ENCODE assay signal across 32 cellular contexts in the genomic region with DNA sequence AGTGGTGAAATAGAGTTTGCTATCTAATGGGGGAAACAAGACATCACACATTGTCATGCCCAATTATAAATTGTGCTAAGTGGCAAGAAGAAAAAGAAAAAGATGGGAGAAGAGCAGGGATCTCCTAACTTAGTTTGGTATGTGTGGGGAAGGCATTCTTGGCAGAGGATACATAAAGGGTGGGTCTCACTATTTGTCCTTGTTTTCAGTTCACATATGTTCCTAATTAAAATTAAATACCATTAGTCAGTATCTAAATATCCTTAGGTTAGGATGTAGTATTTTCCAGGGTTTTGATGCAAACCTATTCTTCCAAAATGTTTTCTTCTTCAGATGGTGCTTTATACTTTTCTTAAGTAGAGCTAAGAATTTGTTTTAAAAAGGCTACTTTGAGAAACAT.
DNase-seq lines count a peak whose midpoint lies in the region; ATAC-seq, FAIRE-seq and TF ChIP-seq lines count a peak whose summit lies in the region.
"Had no signal": no experiment of that assay in that cellular context is flagged by ENCODE, and none has a peak within 500 bp of the region (broad histone marks: within the 10 kb centered on the region; RNA-seq: fewer than 3 reads in every experiment).

No MANE protein-coding gene starts in this region.

- no peak overlapping the region for H3K4me3 ChIP-seq in fibroblast of the aortic adventitia (ENCODE audit: low read depth, low read length)
- H3K4me3 ChIP-seq: dorsolateral prefrontal cortex, esophagus muscularis mucosa, K562, left lung, PC-9, smooth muscle cell, suprapubic skin, upper lobe of left lung had no signal

- DNase-seq in AG08395 (ENCODE audit: low spot score) (peak; percentile 54), GM04503 (ENCODE audit: low read depth) (peak; percentile 7), fibroblast of the aortic adventitia (ENCODE audit: low read depth) (peak; percentile 40), DMS79 (lab: John Stamatoyannopoulos, UW) (no peak), urothelium cell line (ENCODE audit: low spot score) (no peak), NOMO-1 treated with DMSO at 0.1 percent for 48 hours (lab: John Stamatoyannopoulos, UW; ENCODE audit: unreplicated experiment) (no peak), NCI-H2107 (lab: John Stamatoyannopoulos, UW) (no peak)
- DNase-seq: 8988T; activated CD8-positive, alpha-beta memory T cell treated with anti-CD3 and anti-CD28 coated beads, Interleukin-2, amount 50 U/mL, for 48 hours; activated CD8-positive, alpha-beta T cell treated with anti-CD3 and anti-CD28 coated beads for 36 hours; activated naive CD4-positive, alpha-beta T cell treated with anti-CD3 and anti-CD28 coated beads for 36 hours; BE2C; brain microvascular endothelial cell; CD8-positive, alpha-beta memory T cell; dorsolateral prefrontal cortex; left lung; mesenchymal stem cell; NCI-H1092 treated with DMSO at 0.1 percent for 48 hours; NCI-H187; NCI-H2171; NCI-H510A treated with DMSO at 0.1 percent for 48 hours; PC-9; Right ventricle myocardium superior; stimulated activated naive CD4-positive, alpha-beta T cell treated with Interleukin-2 at 50 U/mL for 16 hours; upper lobe of left lung had no signal

- peak; percentile 42; the same call in 2 of the 3 replicates for ATAC-seq in SK-N-SH treated with all-trans-retinoic acid at 6 μM for 48 hours
- ATAC-seq: activated CD8-positive, alpha-beta T cell treated with anti-CD3 and anti-CD28 coated beads for 36 hours; K562; left lung had no signal

- FAIRE-seq in urothelium cell line (lab: Jason Lieb, UNC) = no peak
- FAIRE-seq: endometrium, islet of Langerhans, K562 had no signal

- no peak for TF ChIP-seq CTCF in fibroblast of the aortic adventitia (IDR thresholded peaks at IDR 0.05; ENCODE audit: insufficient read depth, low read length)

TF ChIP-seq in SK-N-SH treated with all-trans-retinoic acid at 6 μM for 48 hours, 23 proteins besides CTCF, POLR2A, EP300 and RAD21:
- TF ChIP-seq TCF4 (CRISPR knock-in tag; IDR thresholded peaks at IDR 0.05; ENCODE audit: borderline replicate concordance) = peak; percentile 70
- no peak for TF ChIP-seq ZFP3 (CRISPR knock-in tag; IDR thresholded peaks at IDR 0.05)
- TF ChIP-seq OSR1 (CRISPR knock-in tag; IDR thresholded peaks at IDR 0.05) = no peak

Comparison
In these comparisons a context has a peak if more than half of its experiments do, and no peak if none do; other contexts are left out.
1. DNase-seq: peak in AG08395 (single experiment), GM04503 (single experiment) and fibroblast of the aortic adventitia (single experiment); none in DMS79 (single experiment), urothelium cell line (single experiment), NOMO-1 treated with DMSO at 0.1 percent for 48 hours (single experiment) and NCI-H2107 (single experiment).